ENCODE assay signal across 21 cellular contexts in the genomic region with DNA sequence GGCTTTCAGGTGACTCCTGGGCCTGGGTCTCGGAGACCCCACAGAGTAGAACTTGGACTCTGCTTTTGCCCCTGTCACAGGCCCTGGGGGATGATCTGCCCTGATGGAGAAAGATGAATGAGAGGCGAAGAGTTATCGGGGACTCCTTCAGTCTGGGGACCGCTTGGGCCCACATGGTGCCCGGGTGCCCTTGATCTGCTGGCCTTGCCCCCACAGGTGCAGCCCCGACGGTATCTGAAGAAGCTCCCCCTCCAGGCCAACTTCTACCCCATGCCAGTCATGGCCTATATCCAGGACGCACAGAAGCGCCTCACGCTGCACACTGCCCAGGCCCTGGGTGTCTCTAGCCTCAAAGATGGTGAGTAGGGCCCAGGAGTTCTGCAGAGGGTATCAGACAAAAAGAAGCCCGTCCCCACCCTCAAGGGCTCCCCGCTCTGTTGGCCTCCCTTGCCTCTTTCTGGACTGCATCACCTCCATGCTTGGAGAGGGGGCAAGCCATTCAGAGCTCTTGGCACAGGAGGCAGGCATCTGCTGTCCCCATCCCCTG. TPM values are rescaled to one million over a fixed set of nuclear protein-coding genes. Genes with fewer than 3 reads are reported as not detected.
DNase-seq lines count a peak whose midpoint lies in the region; ATAC-seq, FAIRE-seq and TF ChIP-seq lines count a peak whose summit lies in the region.
"Had no signal": no experiment of that assay in that cellular context is flagged by ENCODE, and none has a peak within 500 bp of the region (broad histone marks: within the 10 kb centered on the region; RNA-seq: fewer than 3 reads in every experiment).

No MANE protein-coding gene starts in this region.

- H3K27me3 Mint-ChIP-seq in activated CD8-positive, alpha-beta T cell treated with anti-CD3 and anti-CD28 coated beads, Interleukin-2, amount 10 ng/mL, durations not matched to agents 7 days and 5 days (ENCODE audit: low read depth) = no peaks in the 10 kb centered on the region
- no peaks in the 10 kb centered on the region for H3K27me3 Mint-ChIP-seq in activated CD8-positive, alpha-beta T cell treated with anti-CD3 and anti-CD28 coated beads for 36 hours
- H3K27me3 Mint-ChIP-seq in stimulated activated memory B cell treated with anti-CD40 and anti-IgM and Interleukin-4, amounts not matched to agents 10 μg/mL and 1 μg/mL and 100 μg/mL, for 72 hours = no peaks in the 10 kb centered on the region

- intact Hi-C loops in activated CD8-positive, alpha-beta T cell treated with anti-CD3 and anti-CD28 coated beads for 36 hours (cut with micrococcal nuclease) = no loop called here
- intact Hi-C loops in K562 (cut with micrococcal nuclease) = no loop called here
- intact Hi-C loops in lower lobe of right lung (cut with DNase I) = no loop called here

- no peak overlapping the region for H3K9ac ChIP-seq in K562 (ENCODE audit: insufficient read depth in 1 of 2, low read depth in 2 of 2, low read length in 2 of 2)

- TF ChIP-seq POLR2A in K562 (conservative IDR thresholded peaks at IDR 0.05) (no peak), GM12891 (IDR thresholded peaks at IDR 0.05; ENCODE audit: low read depth, low read length) (no peak)

- POLR2A ChIA-PET in activated CD8-positive, alpha-beta T cell treated with anti-CD3 and anti-CD28 coated beads, Interleukin-2, amount 10 ng/mL, durations not matched to agents 7 days and 5 days (lab: Charles Lee) = interaction anchor here (0.6 to 2.0 kb wide), 4 partner anchors 9 to 241 kb away, joined by 3 to 7 read pairs (median 4); no protein-coding TSS in a partner anchor
- POLR2A ChIA-PET in activated CD8-positive, alpha-beta T cell treated with anti-CD3 and anti-CD28 coated beads for 36 hours (lab: Charles Lee) = interaction anchor here (1.2 to 1.6 kb wide), 4 partner anchors 8 to 17 kb away, joined by 3 to 5 read pairs (median 4); a partner anchor contains a TSS
- POLR2A ChIA-PET in K562 (lab: Yijun Ruan, JAX) = interaction anchor here (0.6 to 4.7 kb wide), 7 partner anchors 9 to 1671 kb away, joined by 3 to 54 read pairs (median 6); a partner anchor contains a TSS

- H3K4me3 Mint-ChIP-seq in activated CD8-positive, alpha-beta T cell treated with anti-CD3 and anti-CD28 coated beads, Interleukin-2, amount 10 ng/mL, durations not matched to agents 7 days and 5 days = no peak overlapping the region
- no peak overlapping the region for H3K4me3 Mint-ChIP-seq in activated CD8-positive, alpha-beta T cell treated with anti-CD3 and anti-CD28 coated beads for 36 hours
- H3K4me3 Mint-ChIP-seq in stimulated activated memory B cell treated with anti-CD40 and anti-IgM and Interleukin-4, amounts not matched to agents 10 μg/mL and 1 μg/mL and 100 μg/mL, for 72 hours = no peak overlapping the region
- H3K4me3 Mint-ChIP-seq: CD8-positive, alpha-beta T cell; GM23338 had no signal

- in situ Hi-C loops in K562 (cut with MboI) = no loop called here

- no peak for TF ChIP-seq RAD21 in K562 (CRISPR knock-in tag; conservative IDR thresholded peaks at IDR 0.05 in 1 of 2, IDR thresholded peaks at IDR 0.05 in 1 of 2)

- TF ChIP-seq EP300 in K562 (IDR thresholded peaks at IDR 0.05; ENCODE audit: low read length) = no peak

- no peaks in the 10 kb centered on the region for H3K4me1 Mint-ChIP-seq in activated CD8-positive, alpha-beta T cell treated with anti-CD3 and anti-CD28 coated beads, Interleukin-2, amount 10 ng/mL, durations not matched to agents 7 days and 5 days (ENCODE audit: low read depth)
- no peaks in the 10 kb centered on the region for H3K4me1 Mint-ChIP-seq in activated CD8-positive, alpha-beta T cell treated with anti-CD3 and anti-CD28 coated beads for 36 hours (ENCODE audit: low read depth)
- H3K4me1 Mint-ChIP-seq in stimulated activated memory B cell treated with anti-CD40 and anti-IgM and Interleukin-4, amounts not matched to agents 10 μg/mL and 1 μg/mL and 100 μg/mL, for 72 hours = peaks cover 8% of the 10 kb centered on the region

- peaks cover 17 to 43% of the 10 kb centered on the region in 2 experiments for H3K4me1 ChIP-seq in K562 (replicated peaks in 1 of 2; ENCODE audit: control insufficient read depth in 2 of 2, insufficient read depth in 2 of 2, low read length in 2 of 2)
- peaks cover 12% of the 10 kb centered on the region for H3K4me1 ChIP-seq in lower lobe of right lung
- H3K4me1 ChIP-seq: HAP-1 had no signal

- no peak for FAIRE-seq in K562 (lab: Jason Lieb, UNC)
- FAIRE-seq in GM12891 (lab: Jason Lieb, UNC) = no peak
- FAIRE-seq: GM12892 had no signal

- DNase-seq in activated CD8-positive, alpha-beta T cell treated with anti-CD3 and anti-CD28 coated beads, Interleukin-2, amount 10 ng/mL, durations not matched to agents 7 days and 5 days = no peak
- no peak for DNase-seq in activated CD8-positive, alpha-beta T cell treated with anti-CD3 and anti-CD28 coated beads for 36 hours
- DNase-seq in K562 (ENCODE audit: extremely low read depth in 1 of 4, low spot score in 3 of 4) = no peak
- peak; percentile 39 for DNase-seq in lower lobe of right lung
- no peak for DNase-seq in substantia nigra (lab: John Stamatoyannopoulos, UW)
- no peak for DNase-seq in GM12891 (ENCODE audit: insufficient read length, low spot score)
- DNase-seq: 8988T; CD8-positive, alpha-beta T cell; MG63; NCI-H1417; NCI-H1694 treated with DMSO at 0.1 percent for 48 hours; NCI-H2081 treated with DMSO at 0.1 percent for 48 hours; NCI-H2171 treated with DMSO at 0.1 percent for 48 hours; NCI-H524 treated with DMSO at 0.1 percent for 48 hours; NCI-H82 had no signal

- no peak overlapping the region for H3K4me3 ChIP-seq in K562
- no peak overlapping the region for H3K4me3 ChIP-seq in lower lobe of right lung
- H3K4me3 ChIP-seq: BLaER1 treated with 17β-estradiol and CSF1 and Interleukin-3, amounts not matched to agents 10 nM and 100 nM; GM23338; HAP-1; MG63 had no signal

- TF ChIP-seq CTCF in activated CD8-positive, alpha-beta T cell treated with anti-CD3 and anti-CD28 coated beads for 36 hours (IDR thresholded peaks at IDR 0.05) = no peak
- no peak for TF ChIP-seq CTCF in K562 (IDR thresholded peaks at IDR 0.05 in 2 of 3, conservative IDR thresholded peaks at IDR 0.05 in 1 of 3; ENCODE audit: insufficient read depth in 2 of 3, low read depth in 1 of 3, low read length in 3 of 3)
- TF ChIP-seq CTCF in lower lobe of right lung (IDR thresholded peaks at IDR 0.05) = no peak

- no peak for ATAC-seq in activated CD8-positive, alpha-beta T cell treated with anti-CD3 and anti-CD28 coated beads, Interleukin-2, amount 10 ng/mL, durations not matched to agents 7 days and 5 days
- ATAC-seq in activated CD8-positive, alpha-beta T cell treated with anti-CD3 and anti-CD28 coated beads for 36 hours = no peak
- ATAC-seq in K562 (no peak), lower lobe of right lung (no peak)
- no peak for ATAC-seq in stimulated activated memory B cell treated with anti-CD40 and anti-IgM and Interleukin-4, amounts not matched to agents 10 μg/mL and 1 μg/mL and 100 μg/mL, for 72 hours
- ATAC-seq: CD8-positive, alpha-beta T cell; GM23338; Panc1 had no signal

- 93% methylated on average over 12 of the region's 12 CpGs for WGBS in K562 (ENCODE audit: insufficient coverage, low coverage, missing lambda C conversion rate)

- CTCF ChIA-PET in activated CD8-positive, alpha-beta T cell treated with anti-CD3 and anti-CD28 coated beads, Interleukin-2, amount 10 ng/mL, durations not matched to agents 7 days and 5 days (lab: Charles Lee) = interaction anchor here (3.2 kb wide), 1 partner anchor 19 kb away, joined by 20 read pairs; a partner anchor contains a TSS
- CTCF ChIA-PET in activated CD8-positive, alpha-beta T cell treated with anti-CD3 and anti-CD28 coated beads for 36 hours (lab: Charles Lee) = interaction anchor here (0.8 to 2.2 kb wide), 3 partner anchors 11 to 27 kb away, joined by 3 to 10 read pairs (median 8); a partner anchor contains a TSS
- CTCF ChIA-PET in K562 (lab: Yijun Ruan, JAX; ENCODE audit: low intra/inter-chr PET ratio) = no interaction called here

- BruUV-seq in K562 (replicated peaks; lab: Mats Ljungman, UMichigan) = no TSS peak

- H3K9me3 Mint-ChIP-seq in activated CD8-positive, alpha-beta T cell treated with anti-CD3 and anti-CD28 coated beads, Interleukin-2, amount 10 ng/mL, durations not matched to agents 7 days and 5 days (ENCODE audit: insufficient read depth) = no peaks in the 10 kb centered on the region
- H3K9me3 Mint-ChIP-seq in activated CD8-positive, alpha-beta T cell treated with anti-CD3 and anti-CD28 coated beads for 36 hours = no peaks in the 10 kb centered on the region
- H3K9me3 Mint-ChIP-seq in stimulated activated memory B cell treated with anti-CD40 and anti-IgM and Interleukin-4, amounts not matched to agents 10 μg/mL and 1 μg/mL and 100 μg/mL, for 72 hours = no peaks in the 10 kb centered on the region
- H3K9me3 Mint-ChIP-seq: CD8-positive, alpha-beta T cell; GM23338 had no signal

- peaks cover 6% of the 10 kb centered on the region; the same call in 2 of the 3 replicates for H3K79me2 ChIP-seq in K562 (ENCODE audit: control insufficient read depth, insufficient read depth, low read length)

- peaks cover 98% of the 10 kb centered on the region for H3K36me3 ChIP-seq in K562 (ENCODE audit: control insufficient read depth, insufficient read depth, low read length)
- H3K36me3 ChIP-seq in lower lobe of right lung = peaks cover 100% of the 10 kb centered on the region

- H3K9me3 ChIP-seq in K562 (replicated peaks; ENCODE audit: control insufficient read depth, insufficient read depth, low read depth, low read length) = no peaks in the 10 kb centered on the region
- no peaks in the 10 kb centered on the region for H3K9me3 ChIP-seq in lower lobe of right lung
- H3K9me3 ChIP-seq: BLaER1 treated with 17β-estradiol and CSF1 and Interleukin-3, amounts not matched to agents 10 nM and 100 nM; HAP-1; MG63 had no signal

- H3K27ac Mint-ChIP-seq in activated CD8-positive, alpha-beta T cell treated with anti-CD3 and anti-CD28 coated beads, Interleukin-2, amount 10 ng/mL, durations not matched to agents 7 days and 5 days = peak overlapping the region; percentile 52
- H3K27ac Mint-ChIP-seq in activated CD8-positive, alpha-beta T cell treated with anti-CD3 and anti-CD28 coated beads for 36 hours = no peak overlapping the region
- H3K27ac Mint-ChIP-seq in stimulated activated memory B cell treated with anti-CD40 and anti-IgM and Interleukin-4, amounts not matched to agents 10 μg/mL and 1 μg/mL and 100 μg/mL, for 72 hours = no peak overlapping the region
- H3K27ac Mint-ChIP-seq: CD8-positive, alpha-beta T cell; GM23338 had no signal

- H2AFZ ChIP-seq in K562 (ENCODE audit: low read depth, low read length) = no peak overlapping the region
- H2AFZ ChIP-seq: GM23338 had no signal

- H3K27me3 ChIP-seq in K562 (ENCODE audit: control insufficient read depth in 2 of 2, insufficient read depth in 2 of 2, low read length in 2 of 2) = no peaks in the 10 kb centered on the region
- H3K27me3 ChIP-seq in lower lobe of right lung (ENCODE audit: low read depth) = no peaks in the 10 kb centered on the region
- H3K27me3 ChIP-seq: BLaER1 treated with 17β-estradiol and CSF1 and Interleukin-3, amounts not matched to agents 10 nM and 100 nM; MG63 had no signal

- H3K27ac ChIP-seq in K562 (ENCODE audit: extremely low read depth, low read depth, low read length) (no peak overlapping the region), lower lobe of right lung (no peak overlapping the region), substantia nigra (ENCODE audit: low read depth, low read length, poor library complexity, severe bottlenecking) (peak overlapping the region; percentile 26)
- H3K27ac ChIP-seq: BLaER1 treated with 17β-estradiol and CSF1 and Interleukin-3, amounts not matched to agents 10 nM and 100 nM had no signal

- H3K4me2 ChIP-seq in K562 (ENCODE audit: insufficient read depth, low read length) = no peak overlapping the region
- H3K4me2 ChIP-seq: GM23338 had no signal

- no peaks in the 10 kb centered on the region for H3K9me1 ChIP-seq in K562 (ENCODE audit: control insufficient read depth, insufficient read depth, low read length)

- no peaks in the 10 kb centered on the region for H4K20me1 ChIP-seq in K562 (replicated peaks; ENCODE audit: control insufficient read depth, insufficient read depth, low read length)

- H3K36me3 Mint-ChIP-seq in activated CD8-positive, alpha-beta T cell treated with anti-CD3 and anti-CD28 coated beads, Interleukin-2, amount 10 ng/mL, durations not matched to agents 7 days and 5 days (ENCODE audit: low read depth) = peaks cover 69% of the 10 kb centered on the region
- peaks cover 34% of the 10 kb centered on the region for H3K36me3 Mint-ChIP-seq in activated CD8-positive, alpha-beta T cell treated with anti-CD3 and anti-CD28 coated beads for 36 hours (ENCODE audit: low read depth)
- H3K36me3 Mint-ChIP-seq in stimulated activated memory B cell treated with anti-CD40 and anti-IgM and Interleukin-4, amounts not matched to agents 10 μg/mL and 1 μg/mL and 100 μg/mL, for 72 hours = peaks cover 90% of the 10 kb centered on the region

RNA-seq across cellular contexts. Expression of a gene that starts 10.4 kb away (rescaled TPM):
- 10 to 100 TPM; 82.7 to 97.7 TPM for total RNA-seq in activated CD8-positive, alpha-beta T cell treated with anti-CD3 and anti-CD28 coated beads, Interleukin-2, amount 10 ng/mL, durations not matched to agents 7 days and 5 days
- total RNA-seq in activated CD8-positive, alpha-beta T cell treated with anti-CD3 and anti-CD28 coated beads for 36 hours = 10 to 100 TPM; 85.0 to 87.7 TPM
- 447 and 1,128 TPM in 2 replicates for total RNA-seq in K562 (2011; cell fraction: chromatin; rRNA removed; ENCODE audit: low replicate concordance)
- 692 and 704 TPM in 2 replicates for total RNA-seq in K562 (2011; cell fraction: nucleolus; rRNA removed)
- total RNA-seq in K562 (2011; cell fraction: nucleoplasm; rRNA removed) = 460 and 506 TPM in 2 replicates
- total RNA-seq in K562 (2014; rRNA removed) (35.0 and 53.7 TPM in 2 replicates), K562 (2014; rRNA removed; fragmentation: Illumina TruSeq; extraction: Trizol) (20.6 and 25.0 TPM in 2 replicates), K562 (2015; rRNA removed; fragmentation: Illumina TruSeq; extraction: Trizol) (43.3 and 43.4 TPM in 2 replicates), K562 (2021) (116 and 151 TPM in 2 replicates), lower lobe of right lung (96.9 TPM)
- polyA plus RNA-seq in K562 (2011; rRNA removed) (71.7 and 195 TPM in 2 replicates), K562 (2014; fragmentation: Illumina TruSeq; extraction: Trizol) (130 and 131 TPM in 2 replicates), K562 (2014; fragmentation: Nextera tagmentation; extraction: Ambion mirVana) (10 to 100 TPM in 1 of 2 experiments, 1 to 10 TPM in 1; 7.3 to 13.7 TPM), K562 (2014; rRNA removed) (114 and 121 TPM in 2 replicates)
- polyA plus RNA-seq in K562 (2011; cell fraction: cytosol; rRNA removed) = 119 and 133 TPM in 2 replicates
- 1,870 and 1,995 TPM in 2 replicates for polyA plus RNA-seq in K562 (2011; cell fraction: nucleus; rRNA removed)
- polyA plus RNA-seq in K562 (2012) = 92.0 and 210 TPM in 2 replicates
- polyA minus RNA-seq in K562 (2011; rRNA and poly(A)+ RNA removed) = 30.7 and 41.4 TPM in 2 replicates
- polyA minus RNA-seq in K562 (2011; cell fraction: cytosol; rRNA and poly(A)+ RNA removed) = 71.5 and 84.4 TPM in 2 replicates
- polyA minus RNA-seq in K562 (2011; cell fraction: nucleus; rRNA and poly(A)+ RNA removed) = 264 and 379 TPM in 2 replicates
- 43.2 TPM for polyA plus RNA-seq in GM12891 (2012; ENCODE audit: low read depth, missing spikeins)

RNA-seq across cellular contexts. Expression of a gene that starts 18.9 kb away (rescaled TPM):
- 10 to 100 TPM; 23.8 to 26.9 TPM for total RNA-seq in activated CD8-positive, alpha-beta T cell treated with anti-CD3 and anti-CD28 coated beads, Interleukin-2, amount 10 ng/mL, durations not matched to agents 7 days and 5 days
- 10 to 100 TPM; 34.2 to 35.6 TPM for total RNA-seq in activated CD8-positive, alpha-beta T cell treated with anti-CD3 and anti-CD28 coated beads for 36 hours
- total RNA-seq in K562 (2011; cell fraction: chromatin; rRNA removed; ENCODE audit: low replicate concordance) = 27.3 and 60.3 TPM in 2 replicates
- total RNA-seq in K562 (2011; cell fraction: nucleolus; rRNA removed) = 59.5 and 62.4 TPM in 2 replicates
- total RNA-seq in K562 (2011; cell fraction: nucleoplasm; rRNA removed) = 46.9 and 47.9 TPM in 2 replicates
- total RNA-seq in K562 (2014; rRNA removed) = 54.1 and 64.9 TPM in 2 replicates
- 28.2 and 33.0 TPM in 2 replicates for total RNA-seq in K562 (2014; rRNA removed; fragmentation: Illumina TruSeq; extraction: Trizol)
- 36.6 and 36.9 TPM in 2 replicates for total RNA-seq in K562 (2015; rRNA removed; fragmentation: Illumina TruSeq; extraction: Trizol)
- 42.6 and 43.0 TPM in 2 replicates for total RNA-seq in K562 (2021)
- polyA plus RNA-seq in K562 (2011; rRNA removed) = 30.8 and 33.4 TPM in 2 replicates
- polyA plus RNA-seq in K562 (2011; cell fraction: cytosol; rRNA removed) = 37.1 and 49.7 TPM in 2 replicates
- 37.0 and 41.5 TPM in 2 replicates for polyA plus RNA-seq in K562 (2011; cell fraction: nucleus; rRNA removed)
- polyA plus RNA-seq in K562 (2012) = 29.7 and 31.4 TPM in 2 replicates
- polyA plus RNA-seq in K562 (2014; fragmentation: Illumina TruSeq; extraction: Trizol) = 51.7 and 54.2 TPM in 2 replicates
- 10 to 100 TPM; 14.9 to 21.3 TPM for polyA plus RNA-seq in K562 (2014; fragmentation: Nextera tagmentation; extraction: Ambion mirVana)
- polyA plus RNA-seq in K562 (2014; rRNA removed) = 55.8 and 65.8 TPM in 2 replicates
- 21.5 and 26.2 TPM in 2 replicates for polyA minus RNA-seq in K562 (2011; rRNA and poly(A)+ RNA removed)
- 10.3 and 15.1 TPM in 2 replicates for polyA minus RNA-seq in K562 (2011; cell fraction: cytosol; rRNA and poly(A)+ RNA removed)
- polyA minus RNA-seq in K562 (2011; cell fraction: nucleus; rRNA and poly(A)+ RNA removed) = 28.9 and 44.4 TPM in 2 replicates
- 16.0 TPM for total RNA-seq in lower lobe of right lung
- 16.1 TPM for polyA plus RNA-seq in GM12891 (2012; ENCODE audit: low read depth, missing spikeins)

RNA-seq across cellular contexts. Expression of a gene that starts 21.6 kb away (rescaled TPM):
- 10 to 100 TPM; 74.6 to 81.4 TPM for total RNA-seq in activated CD8-positive, alpha-beta T cell treated with anti-CD3 and anti-CD28 coated beads, Interleukin-2, amount 10 ng/mL, durations not matched to agents 7 days and 5 days
- 10 to 100 TPM; 65.0 to 66.8 TPM for total RNA-seq in activated CD8-positive, alpha-beta T cell treated with anti-CD3 and anti-CD28 coated beads for 36 hours
- 131 and 331 TPM in 2 replicates for total RNA-seq in K562 (2011; cell fraction: chromatin; rRNA removed; ENCODE audit: low replicate concordance)
- total RNA-seq in K562 (2011; cell fraction: nucleolus; rRNA removed) = 205 and 228 TPM in 2 replicates
- total RNA-seq in K562 (2011; cell fraction: nucleoplasm; rRNA removed) = 113 and 152 TPM in 2 replicates
- 59.8 and 65.2 TPM in 2 replicates for total RNA-seq in K562 (2014; rRNA removed)
- total RNA-seq in K562 (2014; rRNA removed; fragmentation: Illumina TruSeq; extraction: Trizol) = 19.2 and 22.6 TPM in 2 replicates
- 47.7 and 52.5 TPM in 2 replicates for total RNA-seq in K562 (2015; rRNA removed; fragmentation: Illumina TruSeq; extraction: Trizol)
- 79.0 and 79.3 TPM in 2 replicates for total RNA-seq in K562 (2021)
- polyA plus RNA-seq in K562 (2011; rRNA removed) = 43.7 and 56.7 TPM in 2 replicates
- 46.7 and 62.9 TPM in 2 replicates for polyA plus RNA-seq in K562 (2011; cell fraction: cytosol; rRNA removed)
- 163 and 164 TPM in 2 replicates for polyA plus RNA-seq in K562 (2011; cell fraction: nucleus; rRNA removed)
- polyA plus RNA-seq in K562 (2012) = 75.1 and 75.7 TPM in 2 replicates
- polyA plus RNA-seq in K562 (2014; fragmentation: Illumina TruSeq; extraction: Trizol) = 35.7 and 46.7 TPM in 2 replicates
- 10 to 100 TPM; 22.4 to 23.1 TPM for polyA plus RNA-seq in K562 (2014; fragmentation: Nextera tagmentation; extraction: Ambion mirVana)
- 54.5 and 55.5 TPM in 2 replicates for polyA plus RNA-seq in K562 (2014; rRNA removed)
- polyA minus RNA-seq in K562 (2011; rRNA and poly(A)+ RNA removed) = 51.9 and 58.7 TPM in 2 replicates
- 50.4 and 51.9 TPM in 2 replicates for polyA minus RNA-seq in K562 (2011; cell fraction: cytosol; rRNA and poly(A)+ RNA removed)
- 51.0 and 77.4 TPM in 2 replicates for polyA minus RNA-seq in K562 (2011; cell fraction: nucleus; rRNA and poly(A)+ RNA removed)
- total RNA-seq in lower lobe of right lung = 50.4 TPM
- polyA plus RNA-seq in GM12891 (2012; ENCODE audit: low read depth, missing spikeins) = 29.4 TPM

RNA-seq across cellular contexts. Expression of a gene that starts 29.2 kb away (rescaled TPM):
- 10 to 100 TPM; 10.5 to 11.1 TPM for total RNA-seq in activated CD8-positive, alpha-beta T cell treated with anti-CD3 and anti-CD28 coated beads, Interleukin-2, amount 10 ng/mL, durations not matched to agents 7 days and 5 days
- total RNA-seq in activated CD8-positive, alpha-beta T cell treated with anti-CD3 and anti-CD28 coated beads for 36 hours = 1 to 10 TPM; 4.1 to 4.6 TPM
- 3.7 and 18.5 TPM in 2 replicates for total RNA-seq in K562 (2011; cell fraction: chromatin; rRNA removed; ENCODE audit: low replicate concordance)
- 5.1 and 10.8 TPM in 2 replicates for total RNA-seq in K562 (2011; cell fraction: nucleolus; rRNA removed)
- 3.3 and 6.0 TPM in 2 replicates for total RNA-seq in K562 (2011; cell fraction: nucleoplasm; rRNA removed)
- total RNA-seq in K562 (2014; rRNA removed) (0.86 and 1.6 TPM in 2 replicates), K562 (2014; rRNA removed; fragmentation: Illumina TruSeq; extraction: Trizol) (0.73 and 1.1 TPM in 2 replicates), K562 (2015; rRNA removed; fragmentation: Illumina TruSeq; extraction: Trizol) (0.72 and 1.1 TPM in 2 replicates), K562 (2021) (1.3 and 2.6 TPM in 2 replicates), lower lobe of right lung (51.0 TPM)
- polyA plus RNA-seq in K562 (2011; rRNA removed) (0.38 and 1.0 TPM in 2 replicates), K562 (2014; fragmentation: Illumina TruSeq; extraction: Trizol) (0.55 and 0.66 TPM in 2 replicates), K562 (2014; fragmentation: Nextera tagmentation; extraction: Ambion mirVana) (under 1 TPM; 0.82 to 0.91 TPM), K562 (2014; rRNA removed) (0.78 and 2.5 TPM in 2 replicates)
- polyA plus RNA-seq in K562 (2011; cell fraction: cytosol; rRNA removed) = 0.83 and 1.2 TPM in 2 replicates
- 4.8 and 6.6 TPM in 2 replicates for polyA plus RNA-seq in K562 (2011; cell fraction: nucleus; rRNA removed)
- polyA plus RNA-seq in K562 (2012) = 1.1 and 2.8 TPM in 2 replicates
- 0.14 and 0.45 TPM in 2 replicates for polyA minus RNA-seq in K562 (2011; rRNA and poly(A)+ RNA removed)
- 0.86 and 2.5 TPM in 2 replicates for polyA minus RNA-seq in K562 (2011; cell fraction: cytosol; rRNA and poly(A)+ RNA removed)
- polyA minus RNA-seq in K562 (2011; cell fraction: nucleus; rRNA and poly(A)+ RNA removed) = 4.0 and 4.3 TPM in 2 replicates
- 9.3 TPM for polyA plus RNA-seq in GM12891 (2012; ENCODE audit: low read depth, missing spikeins)

RNA-seq across cellular contexts. Expression of a gene that starts 41.2 kb away (rescaled TPM):
- 10 to 100 TPM; 30.1 to 31.9 TPM for total RNA-seq in activated CD8-positive, alpha-beta T cell treated with anti-CD3 and anti-CD28 coated beads, Interleukin-2, amount 10 ng/mL, durations not matched to agents 7 days and 5 days
- total RNA-seq in activated CD8-positive, alpha-beta T cell treated with anti-CD3 and anti-CD28 coated beads for 36 hours = 10 to 100 TPM; 30.0 to 30.9 TPM
- total RNA-seq in K562 (2011; cell fraction: chromatin; rRNA removed; ENCODE audit: low replicate concordance) = 100 and 115 TPM in 2 replicates
- 74.7 and 75.5 TPM in 2 replicates for total RNA-seq in K562 (2011; cell fraction: nucleolus; rRNA removed)
- 86.9 and 97.7 TPM in 2 replicates for total RNA-seq in K562 (2011; cell fraction: nucleoplasm; rRNA removed)
- total RNA-seq in K562 (2014; rRNA removed) (38.1 and 41.2 TPM in 2 replicates), K562 (2014; rRNA removed; fragmentation: Illumina TruSeq; extraction: Trizol) (17.0 and 18.0 TPM in 2 replicates), K562 (2015; rRNA removed; fragmentation: Illumina TruSeq; extraction: Trizol) (16.7 and 23.7 TPM in 2 replicates), K562 (2021) (44.0 and 45.9 TPM in 2 replicates), lower lobe of right lung (10.3 TPM)
- polyA plus RNA-seq in K562 (2011; rRNA removed) (28.5 and 39.6 TPM in 2 replicates), K562 (2014; fragmentation: Illumina TruSeq; extraction: Trizol) (22.3 and 24.7 TPM in 2 replicates), K562 (2014; fragmentation: Nextera tagmentation; extraction: Ambion mirVana) (10 to 100 TPM; 11.1 to 12.2 TPM), K562 (2014; rRNA removed) (45.2 and 51.4 TPM in 2 replicates)
- polyA plus RNA-seq in K562 (2011; cell fraction: cytosol; rRNA removed) = 17.6 and 22.6 TPM in 2 replicates
- polyA plus RNA-seq in K562 (2011; cell fraction: nucleus; rRNA removed) = 232 and 244 TPM in 2 replicates
- polyA plus RNA-seq in K562 (2012) = 41.3 and 51.9 TPM in 2 replicates
- polyA minus RNA-seq in K562 (2011; rRNA and poly(A)+ RNA removed) = 10.3 and 13.1 TPM in 2 replicates
- polyA minus RNA-seq in K562 (2011; cell fraction: cytosol; rRNA and poly(A)+ RNA removed) = 9.4 and 12.6 TPM in 2 replicates
- polyA minus RNA-seq in K562 (2011; cell fraction: nucleus; rRNA and poly(A)+ RNA removed) = 25.3 and 29.9 TPM in 2 replicates
- polyA plus RNA-seq in GM12891 (2012; ENCODE audit: low read depth, missing spikeins) = 11.4 TPM
